ENCODE assay signal across 1 cellular context in genomic region chr4:145735330-145735638, GRCh38.
TF ChIP-seq lines count a peak whose summit lies in the region.

No MANE protein-coding gene starts in this region.

TF ChIP-seq in GM23338, 12 proteins besides CTCF, POLR2A, EP300 and RAD21 (continued from another document):
- no peak for TF ChIP-seq ZNF462 (CRISPR knock-in tag; IDR thresholded peaks at IDR 0.05)
- no peak for TF ChIP-seq POLR2AphosphoS5 (IDR thresholded peaks at IDR 0.05; ENCODE audit: low read depth)
- no peak for TF ChIP-seq STAT1 (IDR thresholded peaks at IDR 0.05; ENCODE audit: unreplicated experiment)
- no peak for TF ChIP-seq JUNB (IDR thresholded peaks at IDR 0.05; ENCODE audit: unreplicated experiment)
- TF ChIP-seq EZH2 (IDR thresholded peaks at IDR 0.05; ENCODE audit: low read depth, unreplicated experiment): no peak
- no peak for TF ChIP-seq CREB1 (CRISPR knock-in tag; IDR thresholded peaks at IDR 0.05; ENCODE audit: low read depth)
- no peak for TF ChIP-seq NANOG (IDR thresholded peaks at IDR 0.05; ENCODE audit: borderline replicate concordance)
